ENCODE assay signal across 4 cellular contexts in the genomic region with DNA sequence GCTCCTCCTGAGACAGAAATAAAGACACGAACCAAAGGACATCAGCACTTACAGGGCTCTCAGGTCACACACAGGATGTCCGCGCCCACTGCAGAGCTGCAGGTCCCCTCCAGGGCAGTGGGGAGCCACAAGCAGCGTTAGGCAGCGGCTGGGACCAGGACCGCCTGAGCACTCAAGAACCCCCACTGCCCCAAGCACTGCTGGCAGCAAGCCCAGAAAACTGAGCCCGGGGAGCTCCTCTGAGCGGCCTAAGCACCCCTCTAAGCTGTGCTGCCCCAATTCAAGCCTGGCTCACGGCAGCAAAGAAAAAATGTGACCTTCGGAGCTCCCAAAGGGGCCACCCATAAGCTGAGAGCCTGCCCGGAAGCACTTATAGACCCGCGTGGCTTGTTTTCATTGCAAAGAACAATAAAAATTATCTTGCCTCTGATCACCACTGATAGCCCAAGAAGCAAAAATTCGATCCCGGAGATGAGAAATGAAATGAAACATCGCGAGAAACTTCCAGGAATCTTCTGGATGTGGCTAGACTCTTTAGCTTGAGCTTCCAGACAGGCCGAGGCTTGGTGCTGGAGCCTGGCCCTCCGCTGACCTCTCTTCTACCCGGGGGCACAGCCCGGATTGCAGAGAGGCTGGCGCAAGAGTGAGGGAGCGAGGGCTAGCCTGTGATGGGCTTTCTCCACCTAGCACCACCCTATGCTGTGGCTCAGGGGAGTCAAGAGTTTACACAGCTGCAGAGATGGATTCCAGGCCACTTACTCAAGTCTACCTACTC.
TF ChIP-seq lines count a peak whose summit lies in the region.

No MANE protein-coding gene starts in this region.

TF ChIP-seq in SK-N-SH, 30 proteins besides CTCF, POLR2A, EP300 and RAD21:
- TF ChIP-seq MXI1 (IDR thresholded peaks at IDR 0.05; ENCODE audit: low read depth, low read length): no peak
- TF ChIP-seq TEAD4 (IDR thresholded peaks at IDR 0.05; ENCODE audit: borderline replicate concordance, insufficient read depth): no peak
- TF ChIP-seq NRF1 (IDR thresholded peaks at IDR 0.05; ENCODE audit: low read depth, low read length): no peak
- TF ChIP-seq RCOR1 (IDR thresholded peaks at IDR 0.05; ENCODE audit: low read length): no peak
- no peak for TF ChIP-seq FOXM1 (IDR thresholded peaks at IDR 0.05; ENCODE audit: low read depth)
- TF ChIP-seq TCF12 (IDR thresholded peaks at IDR 0.05): 0 out of 2 replicates have a peak, but pooled peaks have one; percentile 13
- TF ChIP-seq, protein P1, sequence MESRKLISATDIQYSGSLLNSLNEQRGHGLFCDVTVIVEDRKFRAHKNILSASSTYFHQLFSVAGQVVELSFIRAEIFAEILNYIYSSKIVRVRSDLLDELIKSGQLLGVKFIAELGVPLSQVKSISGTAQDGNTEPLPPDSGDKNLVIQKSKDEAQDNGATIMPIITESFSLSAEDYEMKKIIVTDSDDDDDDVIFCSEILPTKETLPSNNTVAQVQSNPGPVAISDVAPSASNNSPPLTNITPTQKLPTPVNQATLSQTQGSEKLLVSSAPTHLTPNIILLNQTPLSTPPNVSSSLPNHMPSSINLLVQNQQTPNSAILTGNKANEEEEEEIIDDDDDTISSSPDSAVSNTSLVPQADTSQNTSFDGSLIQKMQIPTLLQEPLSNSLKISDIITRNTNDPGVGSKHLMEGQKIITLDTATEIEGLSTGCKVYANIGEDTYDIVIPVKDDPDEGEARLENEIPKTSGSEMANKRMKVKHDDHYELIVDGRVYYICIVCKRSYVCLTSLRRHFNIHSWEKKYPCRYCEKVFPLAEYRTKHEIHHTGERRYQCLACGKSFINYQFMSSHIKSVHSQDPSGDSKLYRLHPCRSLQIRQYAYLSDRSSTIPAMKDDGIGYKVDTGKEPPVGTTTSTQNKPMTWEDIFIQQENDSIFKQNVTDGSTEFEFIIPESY (IDR thresholded peaks at IDR 0.05; ENCODE audit: borderline replicate concordance, low read depth): no peak

TF ChIP-seq in SK-N-SH treated with all-trans-retinoic acid at 6 μM for 48 hours, 23 proteins besides CTCF, POLR2A, EP300 and RAD21 (continues in another document):
- TF ChIP-seq ZNF8 (CRISPR knock-in tag; IDR thresholded peaks at IDR 0.05): no peak
- TF ChIP-seq TOX (CRISPR knock-in tag; IDR thresholded peaks at IDR 0.05; ENCODE audit: borderline replicate concordance): no peak
- TF ChIP-seq, protein P2, sequence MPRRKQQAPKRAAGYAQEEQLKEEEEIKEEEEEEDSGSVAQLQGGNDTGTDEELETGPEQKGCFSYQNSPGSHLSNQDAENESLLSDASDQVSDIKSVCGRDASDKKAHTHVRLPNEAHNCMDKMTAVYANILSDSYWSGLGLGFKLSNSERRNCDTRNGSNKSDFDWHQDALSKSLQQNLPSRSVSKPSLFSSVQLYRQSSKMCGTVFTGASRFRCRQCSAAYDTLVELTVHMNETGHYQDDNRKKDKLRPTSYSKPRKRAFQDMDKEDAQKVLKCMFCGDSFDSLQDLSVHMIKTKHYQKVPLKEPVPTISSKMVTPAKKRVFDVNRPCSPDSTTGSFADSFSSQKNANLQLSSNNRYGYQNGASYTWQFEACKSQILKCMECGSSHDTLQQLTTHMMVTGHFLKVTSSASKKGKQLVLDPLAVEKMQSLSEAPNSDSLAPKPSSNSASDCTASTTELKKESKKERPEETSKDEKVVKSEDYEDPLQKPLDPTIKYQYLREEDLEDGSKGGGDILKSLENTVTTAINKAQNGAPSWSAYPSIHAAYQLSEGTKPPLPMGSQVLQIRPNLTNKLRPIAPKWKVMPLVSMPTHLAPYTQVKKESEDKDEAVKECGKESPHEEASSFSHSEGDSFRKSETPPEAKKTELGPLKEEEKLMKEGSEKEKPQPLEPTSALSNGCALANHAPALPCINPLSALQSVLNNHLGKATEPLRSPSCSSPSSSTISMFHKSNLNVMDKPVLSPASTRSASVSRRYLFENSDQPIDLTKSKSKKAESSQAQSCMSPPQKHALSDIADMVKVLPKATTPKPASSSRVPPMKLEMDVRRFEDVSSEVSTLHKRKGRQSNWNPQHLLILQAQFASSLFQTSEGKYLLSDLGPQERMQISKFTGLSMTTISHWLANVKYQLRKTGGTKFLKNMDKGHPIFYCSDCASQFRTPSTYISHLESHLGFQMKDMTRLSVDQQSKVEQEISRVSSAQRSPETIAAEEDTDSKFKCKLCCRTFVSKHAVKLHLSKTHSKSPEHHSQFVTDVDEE (CRISPR knock-in tag; IDR thresholded peaks at IDR 0.05): no peak
- TF ChIP-seq GLIS3 (CRISPR knock-in tag; IDR thresholded peaks at IDR 0.05): no peak
- no peak for TF ChIP-seq ZNF70 (CRISPR knock-in tag; IDR thresholded peaks at IDR 0.05)
- no peak for TF ChIP-seq ARNTL (CRISPR knock-in tag; IDR thresholded peaks at IDR 0.05; ENCODE audit: borderline replicate concordance, low read depth)
- no peak for TF ChIP-seq ZC3H10 (CRISPR knock-in tag; IDR thresholded peaks at IDR 0.05)
- TF ChIP-seq, protein P3, sequence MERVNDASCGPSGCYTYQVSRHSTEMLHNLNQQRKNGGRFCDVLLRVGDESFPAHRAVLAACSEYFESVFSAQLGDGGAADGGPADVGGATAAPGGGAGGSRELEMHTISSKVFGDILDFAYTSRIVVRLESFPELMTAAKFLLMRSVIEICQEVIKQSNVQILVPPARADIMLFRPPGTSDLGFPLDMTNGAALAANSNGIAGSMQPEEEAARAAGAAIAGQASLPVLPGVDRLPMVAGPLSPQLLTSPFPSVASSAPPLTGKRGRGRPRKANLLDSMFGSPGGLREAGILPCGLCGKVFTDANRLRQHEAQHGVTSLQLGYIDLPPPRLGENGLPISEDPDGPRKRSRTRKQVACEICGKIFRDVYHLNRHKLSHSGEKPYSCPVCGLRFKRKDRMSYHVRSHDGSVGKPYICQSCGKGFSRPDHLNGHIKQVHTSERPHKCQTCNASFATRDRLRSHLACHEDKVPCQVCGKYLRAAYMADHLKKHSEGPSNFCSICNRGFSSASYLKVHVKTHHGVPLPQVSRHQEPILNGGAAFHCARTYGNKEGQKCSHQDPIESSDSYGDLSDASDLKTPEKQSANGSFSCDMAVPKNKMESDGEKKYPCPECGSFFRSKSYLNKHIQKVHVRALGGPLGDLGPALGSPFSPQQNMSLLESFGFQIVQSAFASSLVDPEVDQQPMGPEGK (CRISPR knock-in tag; IDR thresholded peaks at IDR 0.05; ENCODE audit: borderline replicate concordance): no peak
- TF ChIP-seq ESRRG (CRISPR knock-in tag; IDR thresholded peaks at IDR 0.05): no peak
- TF ChIP-seq CSDC2 (CRISPR knock-in tag; IDR thresholded peaks at IDR 0.05): no peak
- no peak for TF ChIP-seq PPARA (CRISPR knock-in tag; IDR thresholded peaks at IDR 0.05; ENCODE audit: borderline replicate concordance)
- TF ChIP-seq BACH2 (CRISPR knock-in tag; IDR thresholded peaks at IDR 0.05; ENCODE audit: borderline replicate concordance): no peak
- no peak for TF ChIP-seq SNAI2 (CRISPR knock-in tag; IDR thresholded peaks at IDR 0.05)

TF ChIP-seq in K562, 482 proteins besides CTCF, POLR2A, EP300 and RAD21 (continues in another document):
- TF ChIP-seq, protein P4, sequence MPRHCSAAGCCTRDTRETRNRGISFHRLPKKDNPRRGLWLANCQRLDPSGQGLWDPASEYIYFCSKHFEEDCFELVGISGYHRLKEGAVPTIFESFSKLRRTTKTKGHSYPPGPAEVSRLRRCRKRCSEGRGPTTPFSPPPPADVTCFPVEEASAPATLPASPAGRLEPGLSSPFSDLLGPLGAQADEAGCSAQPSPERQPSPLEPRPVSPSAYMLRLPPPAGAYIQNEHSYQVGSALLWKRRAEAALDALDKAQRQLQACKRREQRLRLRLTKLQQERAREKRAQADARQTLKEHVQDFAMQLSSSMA (CRISPR knock-in tag; IDR thresholded peaks at IDR 0.05): no peak
- TF ChIP-seq, protein P5, sequence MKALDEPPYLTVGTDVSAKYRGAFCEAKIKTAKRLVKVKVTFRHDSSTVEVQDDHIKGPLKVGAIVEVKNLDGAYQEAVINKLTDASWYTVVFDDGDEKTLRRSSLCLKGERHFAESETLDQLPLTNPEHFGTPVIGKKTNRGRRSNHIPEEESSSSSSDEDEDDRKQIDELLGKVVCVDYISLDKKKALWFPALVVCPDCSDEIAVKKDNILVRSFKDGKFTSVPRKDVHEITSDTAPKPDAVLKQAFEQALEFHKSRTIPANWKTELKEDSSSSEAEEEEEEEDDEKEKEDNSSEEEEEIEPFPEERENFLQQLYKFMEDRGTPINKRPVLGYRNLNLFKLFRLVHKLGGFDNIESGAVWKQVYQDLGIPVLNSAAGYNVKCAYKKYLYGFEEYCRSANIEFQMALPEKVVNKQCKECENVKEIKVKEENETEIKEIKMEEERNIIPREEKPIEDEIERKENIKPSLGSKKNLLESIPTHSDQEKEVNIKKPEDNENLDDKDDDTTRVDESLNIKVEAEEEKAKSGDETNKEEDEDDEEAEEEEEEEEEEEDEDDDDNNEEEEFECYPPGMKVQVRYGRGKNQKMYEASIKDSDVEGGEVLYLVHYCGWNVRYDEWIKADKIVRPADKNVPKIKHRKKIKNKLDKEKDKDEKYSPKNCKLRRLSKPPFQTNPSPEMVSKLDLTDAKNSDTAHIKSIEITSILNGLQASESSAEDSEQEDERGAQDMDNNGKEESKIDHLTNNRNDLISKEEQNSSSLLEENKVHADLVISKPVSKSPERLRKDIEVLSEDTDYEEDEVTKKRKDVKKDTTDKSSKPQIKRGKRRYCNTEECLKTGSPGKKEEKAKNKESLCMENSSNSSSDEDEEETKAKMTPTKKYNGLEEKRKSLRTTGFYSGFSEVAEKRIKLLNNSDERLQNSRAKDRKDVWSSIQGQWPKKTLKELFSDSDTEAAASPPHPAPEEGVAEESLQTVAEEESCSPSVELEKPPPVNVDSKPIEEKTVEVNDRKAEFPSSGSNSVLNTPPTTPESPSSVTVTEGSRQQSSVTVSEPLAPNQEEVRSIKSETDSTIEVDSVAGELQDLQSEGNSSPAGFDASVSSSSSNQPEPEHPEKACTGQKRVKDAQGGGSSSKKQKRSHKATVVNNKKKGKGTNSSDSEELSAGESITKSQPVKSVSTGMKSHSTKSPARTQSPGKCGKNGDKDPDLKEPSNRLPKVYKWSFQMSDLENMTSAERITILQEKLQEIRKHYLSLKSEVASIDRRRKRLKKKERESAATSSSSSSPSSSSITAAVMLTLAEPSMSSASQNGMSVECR (CRISPR knock-in tag; IDR thresholded peaks at IDR 0.05): no peak
- TF ChIP-seq, protein P1 (CRISPR knock-in tag; IDR thresholded peaks at IDR 0.05): 0 out of 2 replicates have a peak, but pooled peaks have one; percentile 22
- TF ChIP-seq RBM15 (IDR thresholded peaks at IDR 0.05; ENCODE audit: insufficient read depth, low read length) (no peak), POLR2G (IDR thresholded peaks at IDR 0.05; ENCODE audit: low read depth, low read length) (peak; percentile 23; the same call in 1 of the 2 replicates)

TF ChIP-seq in HepG2, 621 proteins besides CTCF, POLR2A, EP300 and RAD21 (continues in another document):
- TF ChIP-seq GABPA (IDR thresholded peaks at IDR 0.05; ENCODE audit: low read depth, low read length) (no peak), GABPA (CRISPR knock-in tag; IDR thresholded peaks at IDR 0.05; ENCODE audit: low read depth) (peak; percentile 32; the same call in 1 of the 2 replicates), NONO (IDR thresholded peaks at IDR 0.05) (no peak), NONO (CRISPR knock-in tag; conservative IDR thresholded peaks at IDR 0.05) (no peak), BCL6 (CRISPR knock-in tag; IDR thresholded peaks at IDR 0.05) (peak; percentile 30; the same call in 1 of the 2 replicates)
- TF ChIP-seq, protein P6, sequence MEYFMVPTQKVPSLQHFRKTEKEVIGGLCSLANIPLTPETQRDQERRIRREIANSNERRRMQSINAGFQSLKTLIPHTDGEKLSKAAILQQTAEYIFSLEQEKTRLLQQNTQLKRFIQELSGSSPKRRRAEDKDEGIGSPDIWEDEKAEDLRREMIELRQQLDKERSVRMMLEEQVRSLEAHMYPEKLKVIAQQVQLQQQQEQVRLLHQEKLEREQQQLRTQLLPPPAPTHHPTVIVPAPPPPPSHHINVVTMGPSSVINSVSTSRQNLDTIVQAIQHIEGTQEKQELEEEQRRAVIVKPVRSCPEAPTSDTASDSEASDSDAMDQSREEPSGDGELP (IDR thresholded peaks at IDR 0.05; ENCODE audit: borderline replicate concordance, low read depth): peak; percentile 17; the same call in 1 of the 2 replicates
- TF ChIP-seq, protein P7, sequence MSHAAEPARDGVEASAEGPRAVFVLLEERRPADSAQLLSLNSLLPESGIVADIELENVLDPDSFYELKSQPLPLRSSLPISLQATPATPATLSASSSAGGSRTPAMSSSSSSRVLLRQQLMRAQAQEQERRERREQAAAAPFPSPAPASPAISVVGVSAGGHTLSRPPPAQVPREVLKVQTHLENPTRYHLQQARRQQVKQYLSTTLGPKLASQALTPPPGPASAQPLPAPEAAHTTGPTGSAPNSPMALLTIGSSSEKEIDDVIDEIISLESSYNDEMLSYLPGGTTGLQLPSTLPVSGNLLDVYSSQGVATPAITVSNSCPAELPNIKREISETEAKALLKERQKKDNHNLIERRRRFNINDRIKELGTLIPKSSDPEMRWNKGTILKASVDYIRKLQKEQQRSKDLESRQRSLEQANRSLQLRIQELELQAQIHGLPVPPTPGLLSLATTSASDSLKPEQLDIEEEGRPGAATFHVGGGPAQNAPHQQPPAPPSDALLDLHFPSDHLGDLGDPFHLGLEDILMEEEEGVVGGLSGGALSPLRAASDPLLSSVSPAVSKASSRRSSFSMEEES (CRISPR knock-in tag; IDR thresholded peaks at IDR 0.05): no peak
